8 cellular contexts compared by ENCODE assay signal in the genomic region with DNA sequence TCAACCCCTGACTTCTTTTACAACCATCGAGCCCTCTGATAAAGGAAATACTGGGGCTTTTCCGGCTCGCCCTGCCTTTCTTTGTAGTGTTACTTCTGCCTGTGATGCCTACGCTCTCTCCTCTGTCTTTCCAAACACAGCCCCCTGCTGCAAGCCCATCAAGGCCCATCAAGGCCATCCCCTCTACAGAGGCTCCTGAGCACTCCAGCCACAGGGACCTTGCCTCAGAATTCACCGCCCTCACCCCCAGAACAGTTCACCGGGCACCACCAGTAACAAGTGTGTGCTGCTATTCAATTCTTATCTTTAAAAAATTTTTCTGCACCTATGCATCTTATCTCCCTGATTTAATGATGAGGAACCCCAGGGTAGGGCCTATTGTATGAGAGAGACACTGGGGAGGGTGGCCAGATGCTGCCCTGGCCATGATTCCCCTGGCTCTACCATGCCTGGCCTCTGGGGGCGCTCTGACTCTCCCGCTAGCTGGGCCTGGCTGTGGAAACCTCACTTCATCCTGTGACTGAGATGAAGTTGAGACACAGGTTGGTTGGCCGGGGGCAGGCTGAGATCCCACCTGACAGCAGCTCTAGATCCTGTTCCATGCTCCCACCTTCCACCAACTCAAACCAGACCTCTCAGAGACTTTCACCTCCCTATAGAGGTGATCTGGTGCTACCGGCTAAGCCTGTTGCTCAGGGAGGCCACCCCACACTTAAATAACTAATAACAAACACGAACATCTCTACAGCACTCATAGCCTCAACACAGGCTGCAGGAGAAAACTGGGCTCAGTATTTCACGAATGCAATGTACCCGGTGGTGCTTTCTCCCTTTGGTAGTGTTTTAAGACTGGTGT. TPM values are rescaled to one million over a fixed set of nuclear protein-coding genes. Genes with fewer than 3 reads are reported as not detected.
DNase-seq lines count a peak whose midpoint lies in the region; ATAC-seq and TF ChIP-seq lines count a peak whose summit lies in the region.

No MANE protein-coding gene starts in this region.

- H4K20me1 ChIP-seq in Karpas-422 (ENCODE audit: insufficient read depth, low read depth, low read length), result no peaks in the 10 kb centered on the region

- H3K4me3 Mint-ChIP-seq in activated CD8-positive, alpha-beta memory T cell treated with anti-CD3 and anti-CD28 coated beads, Interleukin-2, amount 10 ng/mL, durations not matched to agents 7 days and 5 days, result no peak overlapping the region
- H3K4me3 Mint-ChIP-seq in glutamatergic neuron (ENCODE audit: unreplicated experiment), result no peak overlapping the region

- H2AFZ ChIP-seq in Karpas-422 (ENCODE audit: low read length), result no peak overlapping the region

- no peak overlapping the region for H3K27ac ChIP-seq in Karpas-422 (ENCODE audit: low read length)

- no peak overlapping the region for H3K27ac Mint-ChIP-seq in activated CD8-positive, alpha-beta memory T cell treated with anti-CD3 and anti-CD28 coated beads, Interleukin-2, amount 10 ng/mL, durations not matched to agents 7 days and 5 days
- no peak overlapping the region for H3K27ac Mint-ChIP-seq in glutamatergic neuron (ENCODE audit: unreplicated experiment)

- no peak overlapping the region for H3K4me2 ChIP-seq in Karpas-422 (ENCODE audit: low read depth, low read length, poor library complexity, severe bottlenecking)

- H3K36me3 ChIP-seq in Karpas-422 (ENCODE audit: insufficient read depth, low read length), result no peaks in the 10 kb centered on the region

- peaks cover 42% of the 10 kb centered on the region for H3K4me1 ChIP-seq in Karpas-422 (ENCODE audit: low read length)

- H3K27me3 Mint-ChIP-seq in activated CD8-positive, alpha-beta memory T cell treated with anti-CD3 and anti-CD28 coated beads, Interleukin-2, amount 10 ng/mL, durations not matched to agents 7 days and 5 days, result peaks cover 62% of the 10 kb centered on the region
- peaks cover 1% of the 10 kb centered on the region for H3K27me3 Mint-ChIP-seq in glutamatergic neuron (ENCODE audit: unreplicated experiment)

- no peaks in the 10 kb centered on the region for H3K79me2 ChIP-seq in Karpas-422 (ENCODE audit: low read length)

- TF ChIP-seq CTCF in glutamatergic neuron (IDR thresholded peaks at IDR 0.05; ENCODE audit: partially characterized antibody, unreplicated experiment), result peak; percentile 78
- TF ChIP-seq CTCF in omental fat pad (IDR thresholded peaks at IDR 0.05), result no peak

- H3K36me3 Mint-ChIP-seq in activated CD8-positive, alpha-beta memory T cell treated with anti-CD3 and anti-CD28 coated beads, Interleukin-2, amount 10 ng/mL, durations not matched to agents 7 days and 5 days, result no peaks in the 10 kb centered on the region
- no peaks in the 10 kb centered on the region for H3K36me3 Mint-ChIP-seq in glutamatergic neuron (ENCODE audit: unreplicated experiment)

- H3K9me2 ChIP-seq in Karpas-422 (replicated peaks; ENCODE audit: insufficient read depth, low read length), result no peaks in the 10 kb centered on the region

- DNase-seq in SIG-M5 treated with dmso at 0.1 percent for 504 hours (lab: John Stamatoyannopoulos, UW; ENCODE audit: unreplicated experiment), result peak; percentile 3
- no peak for DNase-seq in SIG-M5 (lab: John Stamatoyannopoulos, UW)
- DNase-seq in Karpas-422, result peak; percentile 78
- peak; percentile 60 for DNase-seq in activated CD8-positive, alpha-beta memory T cell treated with anti-CD3 and anti-CD28 coated beads, Interleukin-2, amount 10 ng/mL, durations not matched to agents 7 days and 5 days
- DNase-seq in glutamatergic neuron, result peak; percentile 74
- DNase-seq in stimulated activated CD4-positive, alpha-beta T cell treated with anti-CD3 and anti-CD28 coated beads, Interleukin-2, amount 100 ng/mL, for 24 hours, result peak; percentile 64 to 68
- no peak for DNase-seq in omental fat pad (ENCODE audit: low spot score)

- ATAC-seq in activated CD8-positive, alpha-beta memory T cell treated with anti-CD3 and anti-CD28 coated beads, Interleukin-2, amount 10 ng/mL, durations not matched to agents 7 days and 5 days, result peak; percentile 79
- ATAC-seq in omental fat pad (ENCODE audit: low FRiP score) (no peak), HG03095 (IDR thresholded peaks at IDR 0.05; ENCODE audit: unreplicated experiment) (no peak)

- CTCF ChIA-PET in activated CD8-positive, alpha-beta memory T cell treated with anti-CD3 and anti-CD28 coated beads, Interleukin-2, amount 10 ng/mL, durations not matched to agents 7 days and 5 days (lab: Charles Lee), result interaction anchor here (0.6 to 1.9 kb wide), 9 partner anchors 16 to 281 kb away, joined by 3 to 5 read pairs (median 4); a partner anchor contains a TSS

- H3K27me3 ChIP-seq in Karpas-422 (ENCODE audit: low read length), result no peaks in the 10 kb centered on the region

- H3K9me3 ChIP-seq in Karpas-422 (ENCODE audit: low read length), result no peaks in the 10 kb centered on the region

- H3K9me3 Mint-ChIP-seq in activated CD8-positive, alpha-beta memory T cell treated with anti-CD3 and anti-CD28 coated beads, Interleukin-2, amount 10 ng/mL, durations not matched to agents 7 days and 5 days (ENCODE audit: low read depth), result no peaks in the 10 kb centered on the region
- no peaks in the 10 kb centered on the region for H3K9me3 Mint-ChIP-seq in glutamatergic neuron (ENCODE audit: unreplicated experiment)

- H3K4me1 Mint-ChIP-seq in activated CD8-positive, alpha-beta memory T cell treated with anti-CD3 and anti-CD28 coated beads, Interleukin-2, amount 10 ng/mL, durations not matched to agents 7 days and 5 days, result peaks cover 6% of the 10 kb centered on the region
- no peaks in the 10 kb centered on the region for H3K4me1 Mint-ChIP-seq in glutamatergic neuron (ENCODE audit: low read depth, unreplicated experiment)

- no peak overlapping the region for H3K9ac ChIP-seq in Karpas-422 (ENCODE audit: low read length)

- no peak overlapping the region for H3K4me3 ChIP-seq in Karpas-422 (ENCODE audit: low read length)

RNA-seq across cellular contexts. Expression of a gene that starts 19.2 kb away (rescaled TPM):
- total RNA-seq in Karpas-422 (2014; rRNA removed; shearing (Covaris generic); ENCODE audit: low replicate concordance), result not detected in 2 replicates
- not detected for total RNA-seq in activated CD8-positive, alpha-beta memory T cell treated with anti-CD3 and anti-CD28 coated beads, Interleukin-2, amount 10 ng/mL, durations not matched to agents 7 days and 5 days
- total RNA-seq in glutamatergic neuron (ENCODE audit: unreplicated experiment) (not detected), omental fat pad (not detected)

Comparison
In these comparisons a context has a peak if more than half of its experiments do, and no peak if none do; other contexts are left out.
1. DNase-seq: peak in SIG-M5 treated with dmso at 0.1 percent for 504 hours (single experiment), Karpas-422 (single experiment), activated CD8-positive, alpha-beta memory T cell treated with anti-CD3 and anti-CD28 coated beads, Interleukin-2, amount 10 ng/mL, durations not matched to agents 7 days and 5 days (single experiment), glutamatergic neuron (single experiment) and stimulated activated CD4-positive, alpha-beta T cell treated with anti-CD3 and anti-CD28 coated beads, Interleukin-2, amount 100 ng/mL, for 24 hours (2 of 2); none in SIG-M5 (single experiment) and omental fat pad (single experiment).